ENCODE assay signal across 8 cellular contexts in genomic region chr19:51704601-51705000, GRCh38. TPM values are rescaled to one million over a fixed set of nuclear protein-coding genes. Genes with fewer than 3 reads are reported as not detected.
DNase-seq lines count a peak whose midpoint lies in the region; ATAC-seq and TF ChIP-seq lines count a peak whose summit lies in the region.

No MANE protein-coding gene starts in this region.

- no peaks in the 10 kb centered on the region for H3K27me3 ChIP-seq in BE2C
- no peaks in the 10 kb centered on the region for H3K27me3 ChIP-seq in NT2/D1 (ENCODE audit: insufficient read depth, insufficient read length)
- H3K27me3 ChIP-seq in effector memory CD4-positive, alpha-beta T cell (replicated peaks; ENCODE audit: control insufficient read depth, insufficient read depth, low read length, poor library complexity, severe bottlenecking) = no peaks in the 10 kb centered on the region

- peaks cover 4% of the 10 kb centered on the region for H3K27me3 Mint-ChIP-seq in nephron (ENCODE audit: low read depth)

- no peak for TF ChIP-seq CTCF in BE2C (IDR thresholded peaks at IDR 0.05; ENCODE audit: low read depth, low read length)
- no peak for TF ChIP-seq CTCF in nephron (IDR thresholded peaks at IDR 0.05; ENCODE audit: unreplicated experiment in 3 of 3)

- H3K9me3 Mint-ChIP-seq in nephron = no peaks in the 10 kb centered on the region

- H3K36me3 ChIP-seq in BE2C (peaks cover 26% of the 10 kb centered on the region), NT2/D1 (ENCODE audit: insufficient read depth, insufficient read length, low read length) (peaks cover 62% of the 10 kb centered on the region)
- H3K36me3 ChIP-seq in effector memory CD4-positive, alpha-beta T cell (ENCODE audit: control insufficient read depth, insufficient read depth, low read length) = no peaks in the 10 kb centered on the region

- peaks cover 45% of the 10 kb centered on the region for H3K4me1 Mint-ChIP-seq in nephron

- intact Hi-C loops in head of caudate nucleus (cut with DNase I) = no loop called here

- H3K27ac Mint-ChIP-seq in nephron = peak overlapping the region; percentile 56 to 82 (median 70)

- H3K4me3 ChIP-seq in BE2C (ENCODE audit: low read depth, low read length) (peak overlapping the region; percentile 69), NT2/D1 (ENCODE audit: insufficient read length, low read depth) (peak overlapping the region; percentile 74)
- H3K4me3 ChIP-seq in effector memory CD4-positive, alpha-beta T cell (ENCODE audit: insufficient read depth, low read depth, low read length, poor library complexity, severe bottlenecking) = peak overlapping the region; percentile 60

- peak overlapping the region; percentile 70 to 86 (median 80) for H3K4me3 Mint-ChIP-seq in nephron

- peak overlapping the region; percentile 84 for H3K27ac ChIP-seq in effector memory CD4-positive, alpha-beta T cell (ENCODE audit: insufficient read depth, low read length, poor library complexity, severe bottlenecking)

- H3K36me3 Mint-ChIP-seq in nephron (ENCODE audit: low read depth) = peaks cover 63% of the 10 kb centered on the region

- peak overlapping the region; percentile 94 for H3K9ac ChIP-seq in NT2/D1 (ENCODE audit: insufficient read length, low read depth)

- H3K4me1 ChIP-seq in BE2C = no peaks in the 10 kb centered on the region
- peaks cover 2% of the 10 kb centered on the region for H3K4me1 ChIP-seq in NT2/D1 (ENCODE audit: insufficient read depth, insufficient read length)
- H3K4me1 ChIP-seq in effector memory CD4-positive, alpha-beta T cell (ENCODE audit: control insufficient read depth, insufficient read depth, low read length, poor library complexity, severe bottlenecking) = peaks cover 19% of the 10 kb centered on the region

- no peak for ATAC-seq in GM18498 (IDR thresholded peaks at IDR 0.05; ENCODE audit: unreplicated experiment)

- no peaks in the 10 kb centered on the region for H3K9me3 ChIP-seq in BE2C
- no peaks in the 10 kb centered on the region for H3K9me3 ChIP-seq in NT2/D1 (ENCODE audit: insufficient read depth, low read length)
- no peaks in the 10 kb centered on the region for H3K9me3 ChIP-seq in effector memory CD4-positive, alpha-beta T cell (ENCODE audit: control insufficient read depth, low read length)

- DNase-seq in BE2C (no peak), NT2/D1 (ENCODE audit: low read depth, low spot score) (no peak), head of caudate nucleus (no peak), GM03348 (ENCODE audit: low spot score) (no peak), NCI-H1694 treated with DMSO at 0.1 percent for 48 hours (lab: John Stamatoyannopoulos, UW) (no peak)
- no peak for DNase-seq in effector memory CD4-positive, alpha-beta T cell

RNA-seq across cellular contexts. Expression of gene SPACA6, which starts 11.5 kb away (rescaled TPM):
- 3.6 TPM for polyA plus RNA-seq in BE2C (2012; ENCODE audit: insufficient read depth, insufficient read length, low read depth)

RNA-seq across cellular contexts. Expression of gene HAS1, which starts 19.2 kb away (rescaled TPM):
- not detected for polyA plus RNA-seq in BE2C (2012; ENCODE audit: insufficient read depth, insufficient read length, low read depth)

RNA-seq across cellular contexts. Expression of gene FPR1, which starts 47.1 kb away (rescaled TPM):
- polyA plus RNA-seq in BE2C (2012; ENCODE audit: insufficient read depth, insufficient read length, low read depth) = 0.77 TPM

RNA-seq across cellular contexts. Expression of gene FPR2, which starts 56.4 kb away (rescaled TPM):
- polyA plus RNA-seq in BE2C (2012; ENCODE audit: insufficient read depth, insufficient read length, low read depth) = not detected

RNA-seq across cellular contexts. Expression of gene SIGLEC14, which starts 58.0 kb away (rescaled TPM):
- not detected for polyA plus RNA-seq in BE2C (2012; ENCODE audit: insufficient read depth, insufficient read length, low read depth)
